In genomic region chr19:13154911-13155471, GRCh38 we compare ENCODE assay signal across 1 cellular context.
A peak's percentile ranks its signal among the peaks of the same experiment; 100 is the strongest.
TF ChIP-seq lines count a peak whose summit lies in the region.

No MANE protein-coding gene starts in this region.

TF ChIP-seq in GM23338, 12 proteins besides CTCF, POLR2A, EP300 and RAD21 (continued from another document):
- TF ChIP-seq REST (IDR thresholded peaks at IDR 0.05; ENCODE audit: unreplicated experiment) (no peak), ZNF331 (CRISPR knock-in tag; IDR thresholded peaks at IDR 0.05; ENCODE audit: low read depth) (no peak), ZNF114 (CRISPR knock-in tag; IDR thresholded peaks at IDR 0.05) (0 out of 2 replicates have a peak, but pooled peaks have one; percentile 50), EZH2phosphoT487 (IDR thresholded peaks at IDR 0.05; ENCODE audit: unreplicated experiment) (no peak), JUNB (IDR thresholded peaks at IDR 0.05; ENCODE audit: unreplicated experiment) (no peak), STAT1 (IDR thresholded peaks at IDR 0.05; ENCODE audit: unreplicated experiment) (no peak), EZH2 (IDR thresholded peaks at IDR 0.05; ENCODE audit: low read depth, unreplicated experiment) (no peak), CREB1 (CRISPR knock-in tag; IDR thresholded peaks at IDR 0.05; ENCODE audit: low read depth) (peak; percentile 76), NANOG (IDR thresholded peaks at IDR 0.05; ENCODE audit: borderline replicate concordance) (peak; percentile 42; the same call in 1 of the 2 replicates), POLR2AphosphoS5 (IDR thresholded peaks at IDR 0.05; ENCODE audit: low read depth) (peak; percentile 55; the same call in 1 of the 2 replicates)
